In the genomic region with DNA sequence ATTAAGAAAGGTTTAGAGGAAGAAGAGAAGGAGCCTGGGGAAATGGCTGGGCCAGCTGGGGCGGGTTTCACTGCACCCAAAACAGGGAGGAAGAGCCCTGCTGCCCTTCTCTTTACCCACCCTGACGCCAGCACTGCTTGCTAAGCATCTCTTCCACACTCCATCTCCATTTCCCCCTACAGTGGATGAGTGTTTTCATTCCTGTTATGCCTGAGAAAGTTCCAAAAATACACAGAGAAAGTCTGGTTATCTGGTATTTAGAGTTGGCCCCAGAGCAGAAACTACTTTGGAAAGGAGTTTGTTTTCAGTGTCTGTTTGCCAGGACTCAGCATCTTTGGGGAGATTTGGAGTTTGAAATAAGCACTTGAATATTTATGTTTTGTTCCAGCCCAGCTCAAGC, we compare ENCODE assay signal across 18 cellular contexts.
DNase-seq lines count a peak whose midpoint lies in the region; ATAC-seq and TF ChIP-seq lines count a peak whose summit lies in the region.
"Had no signal": no experiment of that assay in that cellular context is flagged by ENCODE, and none has a peak within 500 bp of the region (broad histone marks: within the 10 kb centered on the region; RNA-seq: fewer than 3 reads in every experiment).

No MANE protein-coding gene starts in this region.

- no peaks in the 10 kb centered on the region for H3K4me1 ChIP-seq in skeletal muscle tissue (ENCODE audit: control insufficient read depth in 3 of 3, insufficient read depth in 3 of 3, low read length in 3 of 3)

- peaks cover 0 to 2% (median 0%) of the 10 kb centered on the region in 3 donors for H3K27me3 ChIP-seq in skeletal muscle tissue (ENCODE audit: control insufficient read depth in 3 of 3, insufficient read depth in 3 of 3, low read length in 3 of 3)
- no peaks in the 10 kb centered on the region for H3K27me3 ChIP-seq in H7 (ENCODE audit: control insufficient read depth, insufficient read depth, low read length)
- H3K27me3 ChIP-seq: cardiac muscle cell, neutrophil had no signal

- H3K9ac ChIP-seq in skeletal muscle tissue (ENCODE audit: low read depth in 1 of 3, low read length in 3 of 3), result no peak overlapping the region

- DNase-seq in AG10803 (ENCODE audit: low read depth), result peak; percentile 62
- peak; percentile 43 for DNase-seq in astrocyte of the spinal cord (ENCODE audit: low read depth, low spot score)
- DNase-seq in left ventricle myocardium superior, result peak; percentile 30
- no peak for DNase-seq in caudate nucleus (lab: John Stamatoyannopoulos, UW)
- DNase-seq in NCI-H2227 (lab: John Stamatoyannopoulos, UW; ENCODE audit: unreplicated experiment), result no peak
- DNase-seq in globus pallidus (ENCODE audit: low spot score), result no peak
- DNase-seq in H7, result no peak
- DNase-seq: activated CD4-positive, alpha-beta T cell treated with anti-CD3 and anti-CD28 coated beads for 36 hours; activated naive CD4-positive, alpha-beta T cell treated with anti-CD3 and anti-CD28 coated beads, Interleukin-2, amount 50 U/mL, for 16 hours; glutamatergic neuron; Karpas-422; NCI-H146; NCI-H510A; T1000 had no signal

- intact Hi-C loops in left ventricle myocardium superior (cut with micrococcal nuclease), result no loop called here

- in situ Hi-C loops in astrocyte of the spinal cord (cut with HindIII; ENCODE audit: low sequenced_read_pairs), result no loop called here

- H3K36me3 ChIP-seq in skeletal muscle tissue (ENCODE audit: control insufficient read depth in 3 of 3, insufficient read depth in 3 of 3, low read length in 3 of 3) (no peaks in the 10 kb centered on the region), H7 (replicated peaks; ENCODE audit: control insufficient read depth, insufficient read depth, low read length) (no peaks in the 10 kb centered on the region)
- H3K36me3 ChIP-seq: cardiac muscle cell, neutrophil had no signal

- H3K27ac ChIP-seq in skeletal muscle tissue (ENCODE audit: low read depth, low read length) (peak overlapping the region; percentile 28), caudate nucleus (ENCODE audit: low read depth, low read length) (no peak overlapping the region)
- H3K27ac ChIP-seq: cardiac muscle cell, neutrophil had no signal

- H3K4me3 ChIP-seq in AG10803 (ENCODE audit: low read length) (no peak overlapping the region), astrocyte of the spinal cord (ENCODE audit: low read depth, low read length) (no peak overlapping the region), skeletal muscle tissue (ENCODE audit: low read length in 3 of 3) (no peak overlapping the region), H7 (ENCODE audit: insufficient read depth, low read depth, low read length) (no peak overlapping the region)
- H3K4me3 ChIP-seq: cardiac muscle cell, skin epidermis had no signal

- TF ChIP-seq CTCF in AG10803 (conservative IDR thresholded peaks at IDR 0.05; ENCODE audit: low read length) (no peak), astrocyte of the spinal cord (IDR thresholded peaks at IDR 0.05; ENCODE audit: low read depth, low read length) (no peak)

- H3K9me3 ChIP-seq in skeletal muscle tissue (ENCODE audit: control insufficient read depth in 3 of 3, low read length in 3 of 3), result no peaks in the 10 kb centered on the region
- H3K9me3 ChIP-seq: neutrophil had no signal

- peak; percentile 75 for ATAC-seq in left ventricle myocardium superior
- ATAC-seq: activated CD4-positive, alpha-beta T cell treated with anti-CD3 and anti-CD28 coated beads for 36 hours had no signal

Comparison
In these comparisons a context has a peak if more than half of its experiments do, and no peak if none do; other contexts are left out.
1. DNase-seq: peak in AG10803 (single experiment), astrocyte of the spinal cord (single experiment) and left ventricle myocardium superior (single experiment); none in caudate nucleus (0 of 61), NCI-H2227 (single experiment), globus pallidus (single experiment) and H7 (single experiment).